In the genomic region with DNA sequence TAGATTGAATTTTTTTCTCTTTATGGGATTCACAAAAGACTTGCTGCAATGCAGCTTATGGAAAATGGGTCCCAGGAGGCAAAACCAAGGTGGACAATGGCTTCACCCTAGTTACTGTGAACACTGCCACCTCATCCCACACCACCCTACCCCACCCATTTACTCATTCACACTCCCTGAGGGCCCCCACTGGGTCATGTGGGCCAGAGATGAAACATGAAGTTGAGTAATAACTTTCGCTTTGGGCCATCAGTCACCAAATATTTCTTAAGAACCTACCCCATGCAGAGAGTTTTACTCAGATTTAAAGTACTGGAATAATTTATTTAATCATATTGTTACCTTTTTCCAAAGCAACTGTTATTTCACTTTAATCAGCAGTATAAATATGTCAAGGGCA, we compare ENCODE assay signal across 8 cellular contexts.
DNase-seq lines count a peak whose midpoint lies in the region; ATAC-seq, FAIRE-seq and TF ChIP-seq lines count a peak whose summit lies in the region.

No MANE protein-coding gene starts in this region.

- POLR2A ChIA-PET in K562 (lab: Yijun Ruan, JAX) = interaction anchor here (0.6 kb wide), 1 partner anchor 216 kb away, joined by 3 read pairs; no protein-coding TSS in a partner anchor

- DNase-seq in K562 (ENCODE audit: extremely low read depth in 1 of 4, low spot score in 3 of 4) = no peak
- DNase-seq in prostate gland (ENCODE audit: low spot score) = no peak
- DNase-seq in NCI-H2107 (lab: John Stamatoyannopoulos, UW) = no peak
- no peak for DNase-seq in NCI-H2081 treated with DMSO at 0.1 percent for 48 hours (lab: John Stamatoyannopoulos, UW)

- H3K27ac ChIP-seq in ACC112 (ENCODE audit: low read depth, low read length) = peak overlapping the region; percentile 85
- no peak overlapping the region for H3K27ac ChIP-seq in K562 (ENCODE audit: extremely low read depth, low read depth, low read length)
- H3K27ac ChIP-seq in subcutaneous abdominal adipose tissue (ENCODE audit: low read depth, low read length) = peak overlapping the region; percentile 18
- H3K27ac ChIP-seq in prostate gland = no peak overlapping the region

- TF ChIP-seq POLR2A in K562 (conservative IDR thresholded peaks at IDR 0.05) (no peak), prostate gland (IDR thresholded peaks at IDR 0.05) (no peak)

- TF ChIP-seq RAD21 in K562 (CRISPR knock-in tag; conservative IDR thresholded peaks at IDR 0.05 in 1 of 2, IDR thresholded peaks at IDR 0.05 in 1 of 2) = no peak

- FAIRE-seq in K562 (lab: Jason Lieb, UNC) = no peak

- H3K36me3 ChIP-seq in ACC112 (ENCODE audit: insufficient read depth, low read length) = no peaks in the 10 kb centered on the region
- H3K36me3 ChIP-seq in K562 (ENCODE audit: control insufficient read depth, insufficient read depth, low read length) = no peaks in the 10 kb centered on the region
- peaks cover 0 to 7% (median 6%) of the 10 kb centered on the region in 5 donors for H3K36me3 ChIP-seq in subcutaneous abdominal adipose tissue (ENCODE audit: control insufficient read depth in 5 of 5, insufficient read depth in 5 of 5, low read length in 5 of 5)
- no peaks in the 10 kb centered on the region for H3K36me3 ChIP-seq in prostate gland

- H3K27me3 ChIP-seq in ACC112 (ENCODE audit: insufficient read depth, low read length) = no peaks in the 10 kb centered on the region
- no peaks in the 10 kb centered on the region for H3K27me3 ChIP-seq in K562 (ENCODE audit: control insufficient read depth in 2 of 2, insufficient read depth in 2 of 2, low read length in 2 of 2)
- H3K27me3 ChIP-seq in subcutaneous abdominal adipose tissue (ENCODE audit: control insufficient read depth in 5 of 5, insufficient read depth in 4 of 5, low read length in 5 of 5) = no peaks in the 10 kb centered on the region
- H3K27me3 ChIP-seq in prostate gland (replicated peaks; ENCODE audit: insufficient read depth) = no peaks in the 10 kb centered on the region

- TF ChIP-seq CTCF in K562 (IDR thresholded peaks at IDR 0.05 in 2 of 3, conservative IDR thresholded peaks at IDR 0.05 in 1 of 3; ENCODE audit: insufficient read depth in 2 of 3, low read depth in 1 of 3, low read length in 3 of 3) (no peak), prostate gland (IDR thresholded peaks at IDR 0.05) (no peak)

- H2AFZ ChIP-seq in ACC112 (ENCODE audit: low read length, unreplicated experiment) (peak overlapping the region; percentile 82), K562 (ENCODE audit: low read depth, low read length) (peak overlapping the region; percentile 66; the same call in 1 of the 2 replicates)

- no TSS peak for BruUV-seq in K562 (replicated peaks; lab: Mats Ljungman, UMichigan)

- H3K4me1 ChIP-seq in ACC112 (ENCODE audit: control insufficient read depth, insufficient read depth, low read length, unreplicated experiment) (peaks cover 79% of the 10 kb centered on the region), K562 (replicated peaks in 1 of 2; ENCODE audit: control insufficient read depth in 2 of 2, insufficient read depth in 2 of 2, low read length in 2 of 2) (0 out of 5 replicates have a peak, but pooled peaks cover 0 to 5% of the 10 kb centered on the region in 2 experiments), subcutaneous abdominal adipose tissue (ENCODE audit: control insufficient read depth in 5 of 5, insufficient read depth in 5 of 5, low read length in 5 of 5) (peaks cover 0 to 20% (median 9%) of the 10 kb centered on the region in 5 donors), prostate gland (replicated peaks) (no peaks in the 10 kb centered on the region)

- TF ChIP-seq EP300 in K562 (IDR thresholded peaks at IDR 0.05; ENCODE audit: low read length) = no peak

- in situ Hi-C loops in K562 (cut with MboI) = no loop called here

- H3K4me2 ChIP-seq in K562 (ENCODE audit: insufficient read depth, low read length) = no peak overlapping the region

- peak; percentile 38 for ATAC-seq in GM19351 (IDR thresholded peaks at IDR 0.05; ENCODE audit: unreplicated experiment)
- peak; percentile 67 for ATAC-seq in HG03378 (IDR thresholded peaks at IDR 0.05; ENCODE audit: unreplicated experiment)
- peak; percentile 21; the same call in 1 of the 3 replicates for ATAC-seq in K562

- CTCF ChIA-PET in K562 (lab: Yijun Ruan, JAX; ENCODE audit: low intra/inter-chr PET ratio) = no interaction called here

- H3K9me3 ChIP-seq in K562 (replicated peaks; ENCODE audit: control insufficient read depth, insufficient read depth, low read depth, low read length) = no peaks in the 10 kb centered on the region
- no peaks in the 10 kb centered on the region for H3K9me3 ChIP-seq in subcutaneous abdominal adipose tissue (ENCODE audit: control insufficient read depth in 5 of 5, low read length in 5 of 5)
- no peaks in the 10 kb centered on the region for H3K9me3 ChIP-seq in prostate gland

- H3K9ac ChIP-seq in K562 (ENCODE audit: insufficient read depth in 1 of 2, low read depth in 2 of 2, low read length in 2 of 2) (no peak overlapping the region), subcutaneous abdominal adipose tissue (ENCODE audit: low read length in 5 of 5) (no peak overlapping the region)

- H3K4me3 ChIP-seq in ACC112 (ENCODE audit: low read depth, low read length) (peak overlapping the region; percentile 73), K562 (no peak overlapping the region), subcutaneous abdominal adipose tissue (ENCODE audit: low read depth in 1 of 5, low read length in 5 of 5) (no peak overlapping the region), prostate gland (no peak overlapping the region)

- H3K79me2 ChIP-seq in ACC112 (ENCODE audit: control insufficient read depth, insufficient read depth, low read length, unreplicated experiment) = no peaks in the 10 kb centered on the region
- no peaks in the 10 kb centered on the region for H3K79me2 ChIP-seq in K562 (ENCODE audit: control insufficient read depth, insufficient read depth, low read length)

- no peaks in the 10 kb centered on the region for H3K9me1 ChIP-seq in K562 (ENCODE audit: control insufficient read depth, insufficient read depth, low read length)

- no peaks in the 10 kb centered on the region for H4K20me1 ChIP-seq in K562 (replicated peaks; ENCODE audit: control insufficient read depth, insufficient read depth, low read length)

- 38% methylated on average over 1 of the region's 1 CpG for WGBS in K562 (ENCODE audit: insufficient coverage, low coverage, missing lambda C conversion rate)
- 94% methylated on average over 1 of the region's 1 CpG for WGBS in prostate gland

- intact Hi-C loops in K562 (cut with micrococcal nuclease) (no loop called here), prostate gland (cut with DNase I) (no loop called here)

TF ChIP-seq in K562, 482 proteins besides CTCF, POLR2A, EP300 and RAD21:
- no peak for TF ChIP-seq PML (IDR thresholded peaks at IDR 0.05; ENCODE audit: low read length)
- TF ChIP-seq CEBPG (CRISPR knock-in tag; IDR thresholded peaks at IDR 0.05) = no peak
- 0 out of 4 replicates have a peak, but pooled peaks of 1 of the 2 experiments have one; percentile 20 for TF ChIP-seq CEBPG (tag; conservative IDR thresholded peaks at IDR 0.05 in 1 of 2, IDR thresholded peaks at IDR 0.05 in 1 of 2)
- TF ChIP-seq, protein P1, sequence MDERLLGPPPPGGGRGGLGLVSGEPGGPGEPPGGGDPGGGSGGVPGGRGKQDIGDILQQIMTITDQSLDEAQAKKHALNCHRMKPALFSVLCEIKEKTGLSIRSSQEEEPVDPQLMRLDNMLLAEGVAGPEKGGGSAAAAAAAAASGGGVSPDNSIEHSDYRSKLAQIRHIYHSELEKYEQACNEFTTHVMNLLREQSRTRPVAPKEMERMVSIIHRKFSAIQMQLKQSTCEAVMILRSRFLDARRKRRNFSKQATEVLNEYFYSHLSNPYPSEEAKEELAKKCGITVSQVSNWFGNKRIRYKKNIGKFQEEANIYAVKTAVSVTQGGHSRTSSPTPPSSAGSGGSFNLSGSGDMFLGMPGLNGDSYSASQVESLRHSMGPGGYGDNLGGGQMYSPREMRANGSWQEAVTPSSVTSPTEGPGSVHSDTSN (CRISPR knock-in tag; IDR thresholded peaks at IDR 0.05; ENCODE audit: low read depth) = no peak
- TF ChIP-seq, protein P1 (tag; conservative IDR thresholded peaks at IDR 0.05; ENCODE audit: low read depth) = peak; percentile 28; the same call in 1 of the 2 replicates
- no peak for TF ChIP-seq PHB (CRISPR knock-in tag; IDR thresholded peaks at IDR 0.05)

Comparison
In these comparisons a context has a peak if more than half of its experiments do, and no peak if none do; other contexts are left out.
1. H3K27ac ChIP-seq: peak in ACC112 (single experiment) and subcutaneous abdominal adipose tissue (single experiment); none in K562 (single experiment) and prostate gland (0 of 2).
2. Peak in every context shown above with its lines, with median percentiles within 50 percentile points of each other: ATAC-seq.